In the genomic region with DNA sequence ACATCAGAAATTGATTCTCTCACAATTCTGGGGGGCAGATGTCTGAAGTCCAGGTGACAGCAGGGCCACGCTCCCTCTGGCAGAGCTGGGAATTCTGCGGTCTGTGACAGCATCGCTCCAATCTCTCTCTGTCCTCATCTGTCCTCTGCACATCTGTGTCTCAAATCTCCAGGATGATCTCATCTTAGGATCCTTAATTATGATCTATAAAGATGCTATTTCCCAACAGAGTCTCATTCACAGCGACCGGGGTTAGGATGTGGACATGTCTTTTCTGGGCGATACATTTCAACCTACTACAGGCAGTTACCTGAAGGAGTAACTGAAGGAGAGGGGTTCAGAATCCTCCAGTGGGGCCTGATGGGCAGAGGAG, we compare ENCODE assay signal across 10 cellular contexts. TPM values are rescaled to one million over a fixed set of nuclear protein-coding genes. Genes with fewer than 3 reads are reported as not detected.
DNase-seq lines count a peak whose midpoint lies in the region; ATAC-seq and TF ChIP-seq lines count a peak whose summit lies in the region.
"Had no signal": no experiment of that assay in that cellular context is flagged by ENCODE, and none has a peak within 500 bp of the region (broad histone marks: within the 10 kb centered on the region; RNA-seq: fewer than 3 reads in every experiment).

No MANE protein-coding gene starts in this region.

- ATAC-seq in CD4-positive, alpha-beta T cell (ENCODE audit: poor library complexity): no peak

- H3K36me3 ChIP-seq in mammary epithelial cell (ENCODE audit: insufficient read depth, low read length) (no peaks in the 10 kb centered on the region), mucosa of stomach (ENCODE audit: control insufficient read depth, insufficient read depth, low read length) (no peaks in the 10 kb centered on the region)

- H3K4me3 Mint-ChIP-seq in HFFc6: peak overlapping the region; percentile 82
- no peak overlapping the region for H3K4me3 Mint-ChIP-seq in CD4-positive, alpha-beta T cell
- H3K4me3 Mint-ChIP-seq: nephron progenitor cell had no signal

- 0 out of 2 replicates have a peak, but pooled peaks cover 4% of the 10 kb centered on the region for H3K36me3 Mint-ChIP-seq in HFFc6 (ENCODE audit: low read depth)
- H3K36me3 Mint-ChIP-seq in CD4-positive, alpha-beta T cell (ENCODE audit: low read depth): peaks cover 5% of the 10 kb centered on the region

- H3K27ac ChIP-seq in mammary epithelial cell (ENCODE audit: insufficient read depth, low read depth, low read length): peak overlapping the region; percentile 64
- no peak overlapping the region for H3K27ac ChIP-seq in CD4-positive, alpha-beta T cell (ENCODE audit: low read depth, low read length)

- TF ChIP-seq CTCF in HFFc6 (IDR thresholded peaks at IDR 0.05) (no peak), mammary epithelial cell (conservative IDR thresholded peaks at IDR 0.05 in 1 of 2, IDR thresholded peaks at IDR 0.05 in 1 of 2; ENCODE audit: extremely low read depth in 1 of 2, insufficient read depth in 1 of 2, low read depth in 1 of 2, low read length in 2 of 2) (no peak)
- TF ChIP-seq CTCF in CD4-positive, alpha-beta T cell (IDR thresholded peaks at IDR 0.05): no peak

- no peaks in the 10 kb centered on the region for H4K20me1 ChIP-seq in mammary epithelial cell (ENCODE audit: insufficient read depth, low read length)

- peak overlapping the region; percentile 58 for H3K4me2 ChIP-seq in mammary epithelial cell (ENCODE audit: insufficient read depth, low read depth, low read length)

- WGBS in mammary epithelial cell (ENCODE audit: low coverage, missing lambda C conversion rate): 96% methylated on average over 5 of the region's 6 CpGs

- intact Hi-C loops in mammary epithelial cell (cut with micrococcal nuclease): loop anchor here (10.0 kb wide), 1 partner anchor 170 kb away; a partner anchor contains a TSS
- intact Hi-C loops in CD4-positive, alpha-beta T cell (cut with DNase I, micrococcal nuclease): no loop called here

- peaks cover 69% of the 10 kb centered on the region for H3K4me1 Mint-ChIP-seq in HFFc6 (ENCODE audit: low read depth)
- peaks cover 14% of the 10 kb centered on the region for H3K4me1 Mint-ChIP-seq in CD4-positive, alpha-beta T cell (ENCODE audit: low read depth)

- H3K27me3 ChIP-seq in mammary epithelial cell (ENCODE audit: insufficient read depth, low read length) (no peaks in the 10 kb centered on the region), mucosa of stomach (ENCODE audit: control insufficient read depth, insufficient read depth, low read length) (no peaks in the 10 kb centered on the region)
- H3K27me3 ChIP-seq in CD4-positive, alpha-beta T cell (ENCODE audit: control insufficient read depth, insufficient read depth, low read length): no peaks in the 10 kb centered on the region

- peaks cover 4% of the 10 kb centered on the region for H3K27me3 Mint-ChIP-seq in HFFc6 (ENCODE audit: insufficient read depth)
- no peaks in the 10 kb centered on the region for H3K27me3 Mint-ChIP-seq in CD4-positive, alpha-beta T cell

- in situ Hi-C loops in mammary epithelial cell (cut with MboI; ENCODE audit: low sequenced_read_pairs in 2 of 2): no loop called here

- H3K9me3 Mint-ChIP-seq in HFFc6: no peaks in the 10 kb centered on the region
- peaks cover 2% of the 10 kb centered on the region for H3K9me3 Mint-ChIP-seq in CD4-positive, alpha-beta T cell

- peak overlapping the region; percentile 72 for H2AFZ ChIP-seq in mammary epithelial cell (ENCODE audit: low read depth, low read length)

- no peak overlapping the region for H3K4me3 ChIP-seq in mammary epithelial cell (replicated peaks in 1 of 3; ENCODE audit: insufficient read depth in 1 of 3, low read depth in 2 of 3, low read length in 3 of 3)
- H3K4me3 ChIP-seq in mucosa of stomach (ENCODE audit: low read length): no peak overlapping the region

- no TSS peak for BruUV-seq in mammary epithelial cell (replicated peaks; lab: Mats Ljungman, UMichigan)

- H3K9ac ChIP-seq in mammary epithelial cell (ENCODE audit: insufficient read depth, low read length) (peak overlapping the region; percentile 12), mucosa of stomach (ENCODE audit: low read length) (peak overlapping the region; percentile 5)

- H3K9me3 ChIP-seq in mammary epithelial cell (replicated peaks; ENCODE audit: insufficient read depth, low read length) (no peaks in the 10 kb centered on the region), mucosa of stomach (ENCODE audit: control insufficient read depth, low read length) (no peaks in the 10 kb centered on the region)
- H3K9me3 ChIP-seq in CD4-positive, alpha-beta T cell (ENCODE audit: control insufficient read depth, low read length): no peaks in the 10 kb centered on the region

- H3K4me1 ChIP-seq in mammary epithelial cell (ENCODE audit: insufficient read depth, low read length) (peaks cover 31% of the 10 kb centered on the region), mucosa of stomach (ENCODE audit: control insufficient read depth, insufficient read depth, low read length) (peaks cover 6% of the 10 kb centered on the region)

- POLR2A ChIA-PET in CD4-positive, alpha-beta T cell (lab: Charles Lee): no interaction called here

- DNase-seq in A172 (ENCODE audit: low spot score) (peak; percentile 51), HFFc6 (peak; percentile 53), mammary epithelial cell (peak; percentile 17), retina (no peak), 8988T (no peak), activated gamma-delta T cell (lab: John Stamatoyannopoulos, UW) (no peak)
- no peak for DNase-seq in CD4-positive, alpha-beta T cell
- DNase-seq: activated CD4-positive, CD25-positive, alpha-beta regulatory T cell treated with anti-CD3 and anti-CD28 coated beads, Interleukin-2, amount 50 U/mL, for 72 hours; nephron progenitor cell had no signal

- no peaks in the 10 kb centered on the region for H3K79me2 ChIP-seq in mammary epithelial cell (ENCODE audit: insufficient read depth, low read length)

- CTCF ChIA-PET in mammary epithelial cell (lab: Charles Lee; ENCODE audit: low non-redundant PET): no interaction called here
- CTCF ChIA-PET in CD4-positive, alpha-beta T cell (lab: Charles Lee): no interaction called here

- dilution Hi-C loops in mammary epithelial cell (cut with HindIII; ENCODE audit: low sequenced_read_pairs): no loop called here

- H3K27ac Mint-ChIP-seq in HFFc6: peak overlapping the region; percentile 86
- H3K27ac Mint-ChIP-seq in CD4-positive, alpha-beta T cell: no peak overlapping the region

RNA-seq across cellular contexts. Expression of a gene that starts 31.4 kb away (rescaled TPM):
- total RNA-seq in A172 (2014; rRNA removed; shearing (Covaris generic)): 1.2 and 2.3 TPM in 2 replicates
- 10 to 100 TPM in 4 of 6 experiments, 1 to 10 TPM in 2; 6.3 to 13.2 (median 11.9) TPM for total RNA-seq in HFFc6 (2021; fragmentation: NEBNext Ultra II Directional; extraction: Animal tissue kit (Norgen Biotek cat#: 25700))
- total RNA-seq in mammary epithelial cell: 1 to 10 TPM in 1 of 2 donors, under 1 TPM in 1; under 0.01 to 1.8 TPM
- polyA plus RNA-seq in mammary epithelial cell: 0.50 TPM
- polyA minus RNA-seq in mammary epithelial cell: 2.3 TPM
- 1 to 10 TPM in 1 of 2 experiments, under 1 TPM in 1; 0.99 to 1.3 TPM for total RNA-seq in CD4-positive, alpha-beta T cell

Comparison
In these comparisons a context has a peak if more than half of its experiments do, and no peak if none do; other contexts are left out.
1. DNase-seq: peak in A172 (single experiment), HFFc6 (single experiment) and mammary epithelial cell (single experiment); none in retina (single experiment), 8988T (single experiment), activated gamma-delta T cell (single experiment) and CD4-positive, alpha-beta T cell (0 of 10).